Comparison of ENCODE assay signal across 36 cellular contexts in the genomic region with DNA sequence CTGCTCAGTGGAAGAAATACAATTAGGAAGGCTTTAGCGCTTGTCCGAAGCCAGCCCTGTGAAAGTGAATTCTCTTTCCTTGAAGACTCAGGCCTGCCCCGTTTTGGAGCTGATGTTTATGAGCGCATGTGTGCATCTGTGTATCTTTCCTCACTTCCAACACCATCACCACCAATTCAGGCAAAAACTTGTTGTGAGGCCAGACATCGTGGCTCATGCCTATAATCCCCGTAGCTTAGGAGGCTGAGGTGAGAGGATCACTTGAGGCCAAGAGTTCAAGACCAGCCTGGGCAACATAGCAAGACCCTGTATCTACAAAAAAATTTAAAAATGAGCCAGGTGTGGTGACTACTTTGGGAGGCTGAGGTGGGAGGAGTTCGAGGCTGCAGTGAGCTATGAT.
"Had no signal": no experiment of that assay in that cellular context is flagged by ENCODE, and none has a peak within 500 bp of the region (broad histone marks: within the 10 kb centered on the region; RNA-seq: fewer than 3 reads in every experiment).

No MANE protein-coding gene starts in this region.

- FAIRE-seq: astrocyte, TTC549 had no signal

- DNase-seq: activated CD4-positive, alpha-beta memory T cell treated with anti-CD3 and anti-CD28 coated beads for 36 hours; activated CD4-positive, alpha-beta T cell treated with anti-CD3 and anti-CD28 coated beads for 1 hour; activated CD4-positive, alpha-beta T cell treated with anti-CD3 and anti-CD28 coated beads for 36 hours; activated CD4-positive, alpha-beta T cell treated with anti-CD3 and anti-CD28 coated beads, Interleukin-2, amount 10 ng/mL, durations not matched to agents 24 days and 14 days; activated CD4-positive, alpha-beta T cell treated with anti-CD3 and anti-CD28 coated beads, Interleukin-2, amount 50 U/mL, for 1 hour; activated CD4-positive, alpha-beta T cell treated with anti-CD3 and anti-CD28 coated beads, Interleukin-2, amount 50 U/mL, for 4 hours; activated CD4-positive, CD25-positive, alpha-beta regulatory T cell; activated CD8-positive, alpha-beta memory T cell treated with anti-CD3 and anti-CD28 coated beads, Interleukin-2, amount 50 U/mL, for 4 hours; activated CD8-positive, alpha-beta T cell treated with anti-CD3 and anti-CD28 coated beads for 36 hours; activated effector memory CD4-positive, alpha-beta T cell treated with anti-CD3 and anti-CD28 coated beads, Interleukin-2, amount 50 U/mL, for 16 hours; activated gamma-delta T cell treated with Interleukin-2 at 50 U/mL for 16 hours; activated naive CD4-positive, alpha-beta T cell; activated naive CD4-positive, alpha-beta T cell treated with anti-CD3 and anti-CD28 coated beads for 36 hours; activated naive CD4-positive, alpha-beta T cell treated with anti-CD3 and anti-CD28 coated beads, Interleukin-2, amount 50 U/mL, for 16 hours; activated naive CD8-positive, alpha-beta T cell treated with anti-CD3 and anti-CD28 coated beads for 36 hours; activated T-cell treated with anti-CD3 and anti-CD28 coated beads for 4 hours; activated T-cell treated with anti-CD3 and anti-CD28 coated beads, Interleukin-2, amount 50 U/mL, for 1 hour; activated T-cell treated with anti-CD3 and anti-CD28 coated beads, Interleukin-2, amount 50 U/mL, for 4 hours; activated T-cell treated with anti-CD3 and anti-CD28 coated beads, Interleukin-2, amount 50 U/mL, for 72 hours; amniotic stem cell; aorta; body of pancreas; brain microvascular endothelial cell; caudate nucleus; cerebellar nuclear complex; T-cell; T-helper 2 cell; T-helper 9 cell had no signal

- H3K4me3 ChIP-seq: adrenal gland, body of pancreas, breast epithelium had no signal

- H3K4me1 ChIP-seq: adrenal gland, body of pancreas, breast epithelium had no signal

- H3K27ac ChIP-seq: adrenal gland, body of pancreas, brain microvascular endothelial cell, breast epithelium, VCaP had no signal

- H3K36me3 ChIP-seq: adrenal gland, brain microvascular endothelial cell, breast epithelium had no signal

- ATAC-seq: activated CD4-positive, alpha-beta T cell treated with anti-CD3 and anti-CD28 coated beads for 36 hours; activated CD4-positive, CD25-positive, alpha-beta regulatory T cell treated with anti-CD3 and anti-CD28 coated beads, Interleukin-2, amount 50 U/mL, for 24 hours; activated CD8-positive, alpha-beta T cell treated with anti-CD3 and anti-CD28 coated beads for 36 hours; activated naive CD4-positive, alpha-beta T cell treated with anti-CD3 and anti-CD28 coated beads, Interleukin-2, amount 50 U/mL, for 72 hours; activated T-cell treated with anti-CD3 and anti-CD28 coated beads, Interleukin-2, amount 50 U/mL, for 4 hours; activated T-cell treated with anti-CD3 and anti-CD28 coated beads, Interleukin-2, amount 50 U/mL, for 72 hours; activated T-helper 17 cell treated with anti-CD3 and anti-CD28 coated beads, Interleukin-2, amount 50 U/mL, for 72 hours; body of pancreas; T-cell had no signal

- H3K9me3 ChIP-seq: adrenal gland, body of pancreas, breast epithelium had no signal

- H3K27me3 ChIP-seq: adrenal gland, body of pancreas, brain microvascular endothelial cell, breast epithelium had no signal
